In the genomic region with DNA sequence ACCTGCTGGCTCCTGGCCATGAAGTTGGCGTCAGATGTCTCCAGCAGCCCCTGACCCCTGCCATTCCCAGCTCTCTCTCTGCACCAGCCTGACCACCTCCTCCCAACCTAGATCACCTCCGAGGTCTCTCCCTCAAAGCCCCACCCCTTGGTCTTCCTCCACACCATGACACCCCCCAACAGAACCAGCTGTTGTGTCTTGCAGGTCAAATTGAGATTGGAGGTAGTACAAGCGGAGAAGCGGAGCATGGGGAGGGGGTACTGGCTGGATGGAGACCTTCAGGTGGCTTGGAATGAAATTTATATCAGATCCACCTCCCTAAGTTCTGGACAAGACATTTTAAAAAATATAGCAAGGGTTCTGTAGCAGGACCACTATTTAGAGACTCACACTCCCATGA, we compare ENCODE assay signal across 18 cellular contexts.
DNase-seq lines count a peak whose midpoint lies in the region; ATAC-seq, FAIRE-seq and TF ChIP-seq lines count a peak whose summit lies in the region.
"Had no signal": no experiment of that assay in that cellular context is flagged by ENCODE, and none has a peak within 500 bp of the region (broad histone marks: within the 10 kb centered on the region; RNA-seq: fewer than 3 reads in every experiment).

No MANE protein-coding gene starts in this region.

- H3K56ac ChIP-seq in H1 (replicated peaks; ENCODE audit: insufficient read length, low read depth, low read length) = no peak overlapping the region

- no peaks in the 10 kb centered on the region for H3K4me1 Mint-ChIP-seq in stimulated activated memory B cell treated with anti-CD40 and anti-IgM and Interleukin-4, amounts not matched to agents 10 μg/mL and 1 μg/mL and 100 μg/mL, for 72 hours

- H3K23me2 ChIP-seq in H1 (ENCODE audit: low read depth, low read length) = no peaks in the 10 kb centered on the region

- H4K20me1 ChIP-seq in H1 (replicated peaks in 1 of 2; ENCODE audit: control insufficient read depth in 1 of 2, insufficient read depth in 2 of 2, low read length in 2 of 2) = no peaks in the 10 kb centered on the region

- no peak overlapping the region for H4K91ac ChIP-seq in H1 (replicated peaks; ENCODE audit: insufficient read length, low read length)

- intact Hi-C loops in cardiac septum (cut with DNase I) = no loop called here
- intact Hi-C loops in kidney (cut with DNase I) = no loop called here
- intact Hi-C loops in upper lobe of right lung (cut with DNase I) = no loop called here

- DNase-seq in cardiac septum (ENCODE audit: low spot score) (peak; percentile 59), right atrium auricular region (ENCODE audit: low spot score) (no peak), H1 (ENCODE audit: low read depth in 1 of 2, low spot score in 2 of 2) (no peak), kidney (peak; percentile 46), upper lobe of right lung (peak; percentile 15), globus pallidus (ENCODE audit: low spot score) (no peak)
- DNase-seq: C1 segment of cervical spinal cord, GOT3, H9 had no signal

- no peak for TF ChIP-seq CTCF in right atrium auricular region (IDR thresholded peaks at IDR 0.05)
- TF ChIP-seq CTCF in H1 (IDR thresholded peaks at IDR 0.05; ENCODE audit: control extremely low read depth in 1 of 3, insufficient read depth in 1 of 3, low read depth in 1 of 3, low read length in 3 of 3) = no peak
- TF ChIP-seq CTCF in kidney (IDR thresholded peaks at IDR 0.05; ENCODE audit: borderline replicate concordance, extremely low read depth, insufficient read depth) = no peak
- TF ChIP-seq CTCF in upper lobe of right lung (IDR thresholded peaks at IDR 0.05) = no peak

- H3K9me3 Mint-ChIP-seq in stimulated activated memory B cell treated with anti-CD40 and anti-IgM and Interleukin-4, amounts not matched to agents 10 μg/mL and 1 μg/mL and 100 μg/mL, for 72 hours = no peaks in the 10 kb centered on the region
- H3K9me3 Mint-ChIP-seq: CD4-positive, alpha-beta T cell; H9 had no signal

- H3K4me1 ChIP-seq in right atrium auricular region = peaks cover 0 to 23% of the 10 kb centered on the region in 2 donors
- peaks cover 5 to 10% (median 7%) of the 10 kb centered on the region in 4 experiments for H3K4me1 ChIP-seq in H1 (replicated peaks in 1 of 4; ENCODE audit: control insufficient read depth in 3 of 4, insufficient read depth in 4 of 4, low read length in 3 of 4)
- H3K4me1 ChIP-seq in kidney (ENCODE audit: control insufficient read depth in 1 of 2, insufficient read depth in 1 of 2, low read depth in 1 of 2, low read length in 2 of 2) = no peaks in the 10 kb centered on the region
- H3K4me1 ChIP-seq in upper lobe of right lung = peaks cover 3% of the 10 kb centered on the region
- H3K4me1 ChIP-seq: Caco-2 had no signal

- H3K4ac ChIP-seq in H1 (replicated peaks; ENCODE audit: insufficient read length, low read depth, low read length) = no peak overlapping the region

- H3K9ac ChIP-seq in H1 (replicated peaks in 1 of 4; ENCODE audit: extremely low read depth in 1 of 4, low read depth in 3 of 4, low read length in 3 of 4) (no peak overlapping the region), kidney (ENCODE audit: low read length in 2 of 2) (no peak overlapping the region)

- H3K9me3 ChIP-seq in right atrium auricular region (no peaks in the 10 kb centered on the region), H1 (ENCODE audit: insufficient read depth in 2 of 2, low read depth in 1 of 2, low read length in 1 of 2) (no peaks in the 10 kb centered on the region), kidney (ENCODE audit: control insufficient read depth in 1 of 2, low read length in 2 of 2) (no peaks in the 10 kb centered on the region), upper lobe of right lung (no peaks in the 10 kb centered on the region)
- H3K9me3 ChIP-seq: Caco-2 had no signal

- FAIRE-seq in H1 (lab: Jason Lieb, UNC) (no peak), kidney (lab: Jason Lieb, UNC) (no peak)
- FAIRE-seq: D721Med, G401.6, GM12891, GM18507 had no signal

- no peak for TF ChIP-seq EP300 in H1 (IDR thresholded peaks at IDR 0.05; ENCODE audit: borderline replicate concordance in 1 of 2, low read depth in 2 of 2, low read length in 2 of 2)

- H2BK15ac ChIP-seq in H1 (ENCODE audit: low read length) = no peak overlapping the region

- no peaks in the 10 kb centered on the region for H3K36me3 Mint-ChIP-seq in stimulated activated memory B cell treated with anti-CD40 and anti-IgM and Interleukin-4, amounts not matched to agents 10 μg/mL and 1 μg/mL and 100 μg/mL, for 72 hours

- H2AK5ac ChIP-seq in H1 (ENCODE audit: low read depth, low read length) = no peak overlapping the region

- no peak for TF ChIP-seq RAD21 in H1 (IDR thresholded peaks at IDR 0.05 in 1 of 2, conservative IDR thresholded peaks at IDR 0.05 in 1 of 2; ENCODE audit: low read depth in 2 of 2, low read length in 2 of 2)

- H4K8ac ChIP-seq in H1 (ENCODE audit: extremely low read depth, insufficient read depth, low read length) = 0 out of 2 replicates have a peak overlapping the region, but pooled peaks have one; percentile 18

- no peak overlapping the region for H3K23ac ChIP-seq in H1 (ENCODE audit: insufficient read length)

- no peak overlapping the region for H3K4me2 ChIP-seq in H1 (ENCODE audit: insufficient read depth in 1 of 2, low read depth in 2 of 2, low read length in 2 of 2)

- ATAC-seq in upper lobe of right lung = no peak
- no peak for ATAC-seq in stimulated activated memory B cell treated with anti-CD40 and anti-IgM and Interleukin-4, amounts not matched to agents 10 μg/mL and 1 μg/mL and 100 μg/mL, for 72 hours
- no peak for ATAC-seq in GM18505 (IDR thresholded peaks at IDR 0.05; ENCODE audit: unreplicated experiment)

- no peak overlapping the region for H3K4me3 Mint-ChIP-seq in stimulated activated memory B cell treated with anti-CD40 and anti-IgM and Interleukin-4, amounts not matched to agents 10 μg/mL and 1 μg/mL and 100 μg/mL, for 72 hours
- H3K4me3 Mint-ChIP-seq: CD4-positive, alpha-beta T cell; H9 had no signal

- no peaks in the 10 kb centered on the region for H3K79me1 ChIP-seq in H1 (ENCODE audit: low read depth, low read length)

- peaks cover 82% of the 10 kb centered on the region for H3K27me3 Mint-ChIP-seq in stimulated activated memory B cell treated with anti-CD40 and anti-IgM and Interleukin-4, amounts not matched to agents 10 μg/mL and 1 μg/mL and 100 μg/mL, for 72 hours

- H3K27me3 ChIP-seq in right atrium auricular region (no peaks in the 10 kb centered on the region), H1 (replicated peaks in 1 of 4; ENCODE audit: control insufficient read depth in 3 of 4, extremely low read depth in 1 of 4, insufficient read depth in 3 of 4, low read length in 3 of 4) (no peaks in the 10 kb centered on the region; a peak in 1 of 7 replicates), upper lobe of right lung (no peaks in the 10 kb centered on the region)

- WGBS in H1 (ENCODE audit: extremely low coverage in 1 of 2, insufficient coverage in 1 of 2, insufficient read length in 1 of 2, insufficient replicate concordance in 2 of 2, low coverage in 1 of 2, low lambda C conversion rate in 2 of 2, missing lambda C conversion rate in 1 of 2), 2 experiments = 79% methylated on average over 4 of the region's 4 CpGs; no CpG with 5 or more reads in 1 of the 2 experiments

- H3K27ac ChIP-seq in right atrium auricular region (no peak overlapping the region), H1 (ENCODE audit: low read depth, low read length) (no peak overlapping the region), kidney (ENCODE audit: low read depth in 2 of 2, low read length in 2 of 2) (no peak overlapping the region), upper lobe of right lung (no peak overlapping the region)
- H3K27ac ChIP-seq: 22Rv1 had no signal

- H3K4me3 ChIP-seq in right atrium auricular region = no peak overlapping the region
- H3K4me3 ChIP-seq in H1 (ENCODE audit: extremely low read depth in 1 of 4, insufficient read depth in 2 of 4, low read depth in 3 of 4, low read length in 4 of 4) = no peak overlapping the region
- no peak overlapping the region for H3K4me3 ChIP-seq in kidney (ENCODE audit: low read length in 2 of 2)
- no peak overlapping the region for H3K4me3 ChIP-seq in upper lobe of right lung

- H4K5ac ChIP-seq in H1 (ENCODE audit: insufficient read length, low read depth, low read length) = no peak overlapping the region

- no peak overlapping the region for H3K18ac ChIP-seq in H1 (ENCODE audit: extremely low read depth, low read length)

- no peak overlapping the region for H2BK20ac ChIP-seq in H1 (ENCODE audit: low read length)

- TF ChIP-seq POLR2A in H1 (IDR thresholded peaks at IDR 0.05; ENCODE audit: control extremely low read depth in 1 of 2, low read depth in 2 of 2, low read length in 2 of 2) (no peak), GM18505 (IDR thresholded peaks at IDR 0.05; ENCODE audit: borderline replicate concordance, extremely low read depth, insufficient read depth, insufficient read length) (no peak)

- CTCF ChIA-PET in H1 (lab: Charles Lee; ENCODE audit: partially characterized antibody) = interaction anchor here (0.9 to 1.8 kb wide), 3 partner anchors 26 to 34 kb away, joined by 3 to 4 read pairs (median 4); no protein-coding TSS in a partner anchor

- no peak overlapping the region for H2AFZ ChIP-seq in H1 (ENCODE audit: low read length)

- H3K36me3 ChIP-seq in right atrium auricular region (peaks cover 14% of the 10 kb centered on the region), H1 (ENCODE audit: control insufficient read depth in 2 of 4, insufficient read depth in 4 of 4, low read length in 3 of 4) (no peaks in the 10 kb centered on the region), kidney (ENCODE audit: control insufficient read depth in 1 of 2, insufficient read depth in 2 of 2, low read length in 2 of 2) (no peaks in the 10 kb centered on the region), upper lobe of right lung (no peaks in the 10 kb centered on the region)

- no peak overlapping the region for H2BK12ac ChIP-seq in H1 (ENCODE audit: low read depth, low read length)

- H2BK5ac ChIP-seq in H1 (ENCODE audit: low read depth, low read length) = no peak overlapping the region

- POLR2A ChIA-PET in H1 (lab: Charles Lee; ENCODE audit: partially characterized antibody) = no interaction called here

- H3K14ac ChIP-seq in H1 (ENCODE audit: insufficient read length) = no peak overlapping the region

- no peak overlapping the region for H2BK120ac ChIP-seq in H1 (replicated peaks; ENCODE audit: low read depth, low read length)

- no peaks in the 10 kb centered on the region for H3K79me2 ChIP-seq in H1 (ENCODE audit: control insufficient read depth in 1 of 2, insufficient read depth in 2 of 2, low read length in 2 of 2)

- no peak overlapping the region for H3K27ac Mint-ChIP-seq in stimulated activated memory B cell treated with anti-CD40 and anti-IgM and Interleukin-4, amounts not matched to agents 10 μg/mL and 1 μg/mL and 100 μg/mL, for 72 hours
- H3K27ac Mint-ChIP-seq: CD4-positive, alpha-beta T cell; H9 had no signal

TF ChIP-seq in H1, 55 proteins besides CTCF, POLR2A, EP300 and RAD21 (continues in another document):
- no peak for TF ChIP-seq BRCA1 (IDR thresholded peaks at IDR 0.05; ENCODE audit: low read depth, low read length)
- TF ChIP-seq NANOG (IDR thresholded peaks at IDR 0.05; ENCODE audit: insufficient read depth, low read depth, low read length, poor library complexity, severe bottlenecking) = no peak
- no peak for TF ChIP-seq SIN3A (conservative IDR thresholded peaks at IDR 0.05 in 1 of 2, IDR thresholded peaks at IDR 0.05 in 1 of 2; ENCODE audit: low read depth in 1 of 2, low read length in 2 of 2)
- TF ChIP-seq SP1 (IDR thresholded peaks at IDR 0.05; ENCODE audit: low read depth, low read length) = no peak

Comparison
In these comparisons a context has a peak if more than half of its experiments do, and no peak if none do; other contexts are left out.
1. DNase-seq: peak in cardiac septum (single experiment), kidney (single experiment) and upper lobe of right lung (single experiment); none in right atrium auricular region (single experiment), H1 (0 of 2) and globus pallidus (single experiment).